Comparison of ENCODE assay signal across 23 cellular contexts in genomic region chr15:62866366-62866765, GRCh38.
DNase-seq lines count a peak whose midpoint lies in the region; ATAC-seq and TF ChIP-seq lines count a peak whose summit lies in the region.
"Had no signal": no experiment of that assay in that cellular context is flagged by ENCODE, and none has a peak within 500 bp of the region (broad histone marks: within the 10 kb centered on the region; RNA-seq: fewer than 3 reads in every experiment).

No MANE protein-coding gene starts in this region.

- H3K27ac Mint-ChIP-seq in GM23338 = no peak overlapping the region
- H3K27ac Mint-ChIP-seq: CD4-positive, alpha-beta T cell; H9 had no signal

- ATAC-seq in GM23338 (no peak), psoas muscle (no peak)
- ATAC-seq: K562, Right ventricle myocardium inferior had no signal

- H3K23ac ChIP-seq in mesenchymal stem cell (ENCODE audit: low read length in 2 of 2) = no peak overlapping the region
- H3K23ac ChIP-seq in trophoblast cell (ENCODE audit: low read length) = no peak overlapping the region

- TF ChIP-seq CTCF in GM23338 (conservative IDR thresholded peaks at IDR 0.05; ENCODE audit: low read depth in 2 of 2) (no peak), transverse colon (IDR thresholded peaks at IDR 0.05) (no peak), psoas muscle (IDR thresholded peaks at IDR 0.05) (no peak)

- H3K4me3 ChIP-seq in GM23338 (no peak overlapping the region), mesenchymal stem cell (ENCODE audit: insufficient read depth in 1 of 2, low read depth in 1 of 2, low read length in 2 of 2) (no peak overlapping the region), trophoblast cell (ENCODE audit: low read depth, low read length) (no peak overlapping the region), transverse colon (no peak overlapping the region), psoas muscle (no peak overlapping the region)
- H3K4me3 ChIP-seq: BLaER1 treated with 17β-estradiol and CSF1 and Interleukin-3, amounts not matched to agents 10 nM and 100 nM; K562; PC-9; SJSA1 had no signal

- H3K18ac ChIP-seq in mesenchymal stem cell (ENCODE audit: low read depth in 1 of 2, low read length in 2 of 2) (no peak overlapping the region), trophoblast cell (ENCODE audit: low read length) (no peak overlapping the region)

- no peak overlapping the region for H2BK120ac ChIP-seq in mesenchymal stem cell (ENCODE audit: low read depth, low read length)
- peak overlapping the region; percentile 89 for H2BK120ac ChIP-seq in trophoblast cell (ENCODE audit: insufficient read depth, low read length, poor library complexity)

- peak overlapping the region; percentile 59 for H4K12ac ChIP-seq in trophoblast cell (ENCODE audit: low read depth, low read length)

- H3K14ac ChIP-seq in mesenchymal stem cell (ENCODE audit: low read length in 2 of 2) = no peak overlapping the region
- H3K14ac ChIP-seq in trophoblast cell (ENCODE audit: low read length) = peak overlapping the region; percentile 35

- H3K9me3 ChIP-seq in mesenchymal stem cell (ENCODE audit: control insufficient read depth, low read length) = no peaks in the 10 kb centered on the region
- H3K9me3 ChIP-seq in trophoblast cell (ENCODE audit: insufficient read depth, low read depth, low read length) = peaks cover 2% of the 10 kb centered on the region
- H3K9me3 ChIP-seq in transverse colon = no peaks in the 10 kb centered on the region
- H3K9me3 ChIP-seq in psoas muscle = no peaks in the 10 kb centered on the region
- H3K9me3 ChIP-seq: SJSA1 had no signal

- H3K27me3 ChIP-seq in GM23338 (ENCODE audit: insufficient read depth) = no peaks in the 10 kb centered on the region
- no peaks in the 10 kb centered on the region for H3K27me3 ChIP-seq in mesenchymal stem cell (ENCODE audit: control insufficient read depth in 1 of 2, insufficient read depth in 1 of 2, low read length in 2 of 2)
- H3K27me3 ChIP-seq in trophoblast cell (ENCODE audit: insufficient read depth, low read length) = no peaks in the 10 kb centered on the region
- no peaks in the 10 kb centered on the region for H3K27me3 ChIP-seq in transverse colon
- no peaks in the 10 kb centered on the region for H3K27me3 ChIP-seq in psoas muscle (ENCODE audit: insufficient read depth in 3 of 3, low read length in 2 of 3)
- H3K27me3 ChIP-seq: BLaER1 treated with 17β-estradiol and CSF1 and Interleukin-3, amounts not matched to agents 10 nM and 100 nM; SJSA1 had no signal

- H3K4me1 ChIP-seq in GM23338 (ENCODE audit: insufficient read depth) = no peaks in the 10 kb centered on the region
- no peaks in the 10 kb centered on the region for H3K4me1 ChIP-seq in mesenchymal stem cell (ENCODE audit: control insufficient read depth, insufficient read depth, low read depth, low read length)
- peaks cover 0 to 2% of the 10 kb centered on the region in 2 experiments for H3K4me1 ChIP-seq in trophoblast cell (ENCODE audit: control insufficient read depth in 1 of 2, insufficient read depth in 2 of 2, low read length in 2 of 2)
- peaks cover 6 to 43% (median 22%) of the 10 kb centered on the region in 4 donors for H3K4me1 ChIP-seq in transverse colon
- H3K4me1 ChIP-seq in psoas muscle = no peaks in the 10 kb centered on the region
- H3K4me1 ChIP-seq: SJSA1 had no signal

- H3K27ac ChIP-seq in GM23338 (ENCODE audit: low read depth) = no peak overlapping the region
- no peak overlapping the region for H3K27ac ChIP-seq in mesenchymal stem cell (ENCODE audit: low read length, poor library complexity, severe bottlenecking)
- H3K27ac ChIP-seq in trophoblast cell (ENCODE audit: low read depth, low read length) = no peak overlapping the region
- H3K27ac ChIP-seq in transverse colon = peak overlapping the region; percentile 42 to 84 (median 76)
- H3K27ac ChIP-seq in psoas muscle = no peak overlapping the region
- H3K27ac ChIP-seq: BLaER1 treated with 17β-estradiol and CSF1 and Interleukin-3, amounts not matched to agents 10 nM and 100 nM; PC-9; SJSA1 had no signal

- H2AFZ ChIP-seq in GM23338 (peak overlapping the region; percentile 76), mesenchymal stem cell (ENCODE audit: low read depth, low read length) (no peak overlapping the region), trophoblast cell (ENCODE audit: insufficient read depth, low read length, poor library complexity) (no peak overlapping the region)
- H2AFZ ChIP-seq: PC-9 had no signal

- H3K9ac ChIP-seq in mesenchymal stem cell (ENCODE audit: low read length) (no peak overlapping the region), trophoblast cell (ENCODE audit: low read length) (no peak overlapping the region)
- H3K9ac ChIP-seq: BLaER1 treated with 17β-estradiol and CSF1 and Interleukin-3, amounts not matched to agents 10 nM and 100 nM had no signal

- peak overlapping the region; percentile 26 for H2AK5ac ChIP-seq in mesenchymal stem cell (ENCODE audit: low read length, severe bottlenecking)
- H2AK5ac ChIP-seq in trophoblast cell (ENCODE audit: low read length) = peak overlapping the region; percentile 92

- no peaks in the 10 kb centered on the region for H3K27me3 Mint-ChIP-seq in GM23338 (ENCODE audit: insufficient read depth, low read depth, poor library complexity)
- H3K27me3 Mint-ChIP-seq: CD4-positive, alpha-beta T cell had no signal

- no peak for DNase-seq in GM23338 (ENCODE audit: low spot score)
- no peak for DNase-seq in mesenchymal stem cell
- DNase-seq in trophoblast cell = no peak
- no peak for DNase-seq in transverse colon
- no peak for DNase-seq in psoas muscle
- DNase-seq in NCI-H510A (lab: John Stamatoyannopoulos, UW) = no peak
- no peak for DNase-seq in NCI-H446 treated with DMSO at 0.1 percent for 48 hours (lab: John Stamatoyannopoulos, UW)
- DNase-seq: AML-193; CD4-positive, alpha-beta T cell; H9; Kasumi-1; NCI-H1092 treated with DMSO at 0.1 percent for 48 hours; NCI-H1436; NCI-H187; NCI-H2171 treated with DMSO at 0.1 percent for 48 hours; NCI-H526; NCI-H82; NK-92 treated with Interleukin-12 subunit alpha and Interleukin-12 subunit beta, amount 100 ng/mL, for 24 hours; PC-9 had no signal

- H2BK15ac ChIP-seq in mesenchymal stem cell (ENCODE audit: low read depth, poor library complexity, severe bottlenecking) = peak overlapping the region; percentile 65

- 82% methylated on average over 6 of the region's 6 CpGs for WGBS in mesenchymal stem cell
- no CpG with 5 or more reads among the region's 6 CpGs for WGBS in trophoblast cell (ENCODE audit: extremely low coverage, insufficient coverage, insufficient read length)
- 75 to 88% methylated on average over 2 to 6 of the region's 6 CpGs for WGBS in transverse colon (ENCODE audit: low coverage in 1 of 2), 2 donors
- 72 to 84% (median 73%) methylated on average over 6 of the region's 6 CpGs for WGBS in psoas muscle, 3 donors

- H3K4me2 ChIP-seq in GM23338 (no peak overlapping the region), mesenchymal stem cell (ENCODE audit: low read length, poor library complexity, severe bottlenecking) (no peak overlapping the region), trophoblast cell (ENCODE audit: low read length) (no peak overlapping the region)
- H3K4me2 ChIP-seq: BLaER1 treated with 17β-estradiol and CSF1 and Interleukin-3, amounts not matched to agents 10 nM and 100 nM; PC-9 had no signal

- H3K4me3 Mint-ChIP-seq in GM23338 = no peak overlapping the region
- H3K4me3 Mint-ChIP-seq: CD4-positive, alpha-beta T cell; H9 had no signal

- intact Hi-C loops in transverse colon (cut with DNase I; ENCODE audit: low total_unique reads) (no loop called here), psoas muscle (cut with DNase I) (no loop called here)

- H4K91ac ChIP-seq in mesenchymal stem cell (ENCODE audit: low read length) (no peak overlapping the region), trophoblast cell (ENCODE audit: low read depth, low read length) (peak overlapping the region; percentile 79)

- no peaks in the 10 kb centered on the region for H3F3A ChIP-seq in GM23338 (replicated peaks; ENCODE audit: low read depth)

- H3K9me3 Mint-ChIP-seq in GM23338 = peaks cover 6% of the 10 kb centered on the region; the same call in 2 of the 3 replicates
- H3K9me3 Mint-ChIP-seq: CD4-positive, alpha-beta T cell had no signal

- H2BK5ac ChIP-seq in mesenchymal stem cell (ENCODE audit: low read depth, low read length, poor library complexity, severe bottlenecking) = no peak overlapping the region
- peak overlapping the region; percentile 60 for H2BK5ac ChIP-seq in trophoblast cell (ENCODE audit: low read depth, low read length, poor library complexity)

- H4K20me1 ChIP-seq in GM23338 (replicated peaks; ENCODE audit: insufficient read depth) = no peaks in the 10 kb centered on the region
- H4K20me1 ChIP-seq: BLaER1 treated with 17β-estradiol and CSF1 and Interleukin-3, amounts not matched to agents 10 nM and 100 nM had no signal

- TF ChIP-seq POLR2A in transverse colon (IDR thresholded peaks at IDR 0.05) = no peak

- no peaks in the 10 kb centered on the region for H3K9me2 ChIP-seq in GM23338 (ENCODE audit: insufficient read depth)

- no peaks in the 10 kb centered on the region; the same call in 1 of the 3 replicates for H3K4me1 Mint-ChIP-seq in GM23338

- H3K79me1 ChIP-seq in mesenchymal stem cell (replicated peaks; ENCODE audit: low read length, poor library complexity, severe bottlenecking) (no peaks in the 10 kb centered on the region), trophoblast cell (ENCODE audit: low read length) (peaks cover 30% of the 10 kb centered on the region)

- H3K36me3 ChIP-seq in GM23338 (ENCODE audit: insufficient read depth) (no peaks in the 10 kb centered on the region), mesenchymal stem cell (ENCODE audit: control insufficient read depth in 1 of 2, insufficient read depth in 2 of 2, low read depth in 1 of 2, low read length in 2 of 2) (no peaks in the 10 kb centered on the region), trophoblast cell (ENCODE audit: control insufficient read depth in 1 of 2, insufficient read depth in 2 of 2, low read length in 2 of 2) (no peaks in the 10 kb centered on the region), transverse colon (no peaks in the 10 kb centered on the region), psoas muscle (ENCODE audit: insufficient read depth in 1 of 2, low read depth in 1 of 2) (no peaks in the 10 kb centered on the region)
- H3K36me3 ChIP-seq: BLaER1 treated with 17β-estradiol and CSF1 and Interleukin-3, amounts not matched to agents 10 nM and 100 nM; SJSA1 had no signal

- in situ Hi-C loops in transverse colon (cut with MboI; ENCODE audit: low pct_ligation_motif_present in 1 of 4, low pct_unique_long_range_greater_than_20kb in 1 of 4, low sequenced_read_pairs in 3 of 4) = no loop called here

- TF ChIP-seq EP300 in transverse colon (IDR thresholded peaks at IDR 0.05; ENCODE audit: low read depth) = no peak

- H3K36me3 Mint-ChIP-seq in GM23338 (ENCODE audit: low read depth) = no peaks in the 10 kb centered on the region; the same call in 1 of the 3 replicates

- no peak overlapping the region for H4K8ac ChIP-seq in mesenchymal stem cell (ENCODE audit: low read length)
- peak overlapping the region; percentile 52 for H4K8ac ChIP-seq in trophoblast cell (ENCODE audit: low read depth, low read length)

- H3K4ac ChIP-seq in mesenchymal stem cell (ENCODE audit: low read depth in 1 of 2, low read length in 2 of 2) (no peak overlapping the region), trophoblast cell (ENCODE audit: low read depth, low read length) (no peak overlapping the region)

- no peaks in the 10 kb centered on the region for H3K79me2 ChIP-seq in GM23338 (replicated peaks; ENCODE audit: insufficient read depth)
- H3K79me2 ChIP-seq in trophoblast cell (ENCODE audit: control insufficient read depth, insufficient read depth, low read length, poor library complexity) = no peaks in the 10 kb centered on the region

- peak overlapping the region in 1 of 2 experiments; percentile 43 for H2BK12ac ChIP-seq in mesenchymal stem cell (ENCODE audit: low read length in 2 of 2)
- peak overlapping the region; percentile 93 for H2BK12ac ChIP-seq in trophoblast cell (ENCODE audit: low read length)

Comparison
In these comparisons a context has a peak if more than half of its experiments do, and no peak if none do; other contexts are left out.
1. H3K27ac ChIP-seq: peak in transverse colon (4 of 4); none in GM23338 (single experiment), mesenchymal stem cell (single experiment), trophoblast cell (single experiment) and psoas muscle (single experiment).